ENCODE assay signal across 32 cellular contexts in the genomic region with DNA sequence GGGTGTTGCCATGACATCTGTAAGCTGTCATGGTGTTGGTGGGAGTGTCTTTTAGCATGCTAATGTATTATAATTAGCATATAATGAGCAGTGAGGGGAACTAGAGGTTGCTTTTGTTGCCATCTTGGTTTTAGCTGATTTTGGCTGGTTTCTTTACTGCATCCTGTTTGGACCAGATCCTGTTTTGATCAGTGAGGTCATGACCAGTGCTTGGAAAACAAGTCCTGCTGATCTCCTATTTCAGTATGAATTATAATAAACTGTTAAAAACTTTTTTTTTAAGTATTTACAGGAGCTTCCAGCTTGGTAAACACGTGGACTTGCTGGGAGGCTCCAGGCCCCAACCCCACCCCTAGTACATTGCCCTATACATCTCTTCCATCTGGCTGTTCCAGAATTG. TPM values are rescaled to one million over a fixed set of nuclear protein-coding genes. Genes with fewer than 3 reads are reported as not detected.
"Had no signal": no experiment of that assay in that cellular context is flagged by ENCODE, and none has a peak within 500 bp of the region (broad histone marks: within the 10 kb centered on the region; RNA-seq: fewer than 3 reads in every experiment).

No MANE protein-coding gene starts in this region.

- H3K27me3 ChIP-seq: right atrium auricular region, testis, transverse colon, uterus had no signal

- H3K79me2 ChIP-seq: parathyroid adenoma had no signal

- H3K36me3 ChIP-seq: uterus had no signal

- FAIRE-seq: frontal cortex, islet of Langerhans, TTC549 had no signal

- H3K4me1 ChIP-seq: parathyroid adenoma, psoas muscle, right atrium auricular region, testis, uterus had no signal

- H3K4me3 ChIP-seq: psoas muscle, right atrium auricular region, testis, transverse colon, uterus had no signal

- H3K9me3 ChIP-seq: psoas muscle, right atrium auricular region, testis, transverse colon, uterus had no signal

- H3K27ac ChIP-seq: parathyroid adenoma, psoas muscle, right atrium auricular region, testis, transverse colon, uterus, WERI-Rb-1 had no signal

- H2AFZ ChIP-seq: parathyroid adenoma had no signal

- DNase-seq: activated CD4-positive, alpha-beta T cell treated with anti-CD3 and anti-CD28 coated beads for 48 hours; activated CD4-positive, alpha-beta T cell treated with anti-CD3 and anti-CD28 coated beads, Interleukin-2, amount 50 U/mL, for 48 hours; activated CD8-positive, alpha-beta memory T cell treated with anti-CD3 and anti-CD28 coated beads, Interleukin-2, amount 50 U/mL, for 4 hours; activated effector memory CD4-positive, alpha-beta T cell treated with anti-CD3 and anti-CD28 coated beads, Interleukin-2, amount 50 U/mL, for 16 hours; activated naive CD4-positive, alpha-beta T cell treated with anti-CD3 and anti-CD28 coated beads, Interleukin-2, amount 10 ng/mL, durations not matched to agents 7 days and 5 days; activated T-cell treated with anti-CD3 and anti-CD28 coated beads, Interleukin-2, amount 50 U/mL, for 1 hour; amniotic stem cell; central memory CD4-positive, alpha-beta T cell; effector memory CD4-positive, alpha-beta T cell; left ventricle myocardium superior; mammary epithelial cell; midbrain; naive thymus-derived CD8-positive, alpha-beta T cell; nucleus accumbens; psoas muscle; stimulated activated CD4-positive, alpha-beta T cell treated with anti-CD3 and anti-CD28 coated beads, Interleukin-15, amount 100 ng/mL, for 24 hours; stimulated activated CD4-positive, alpha-beta T cell treated with anti-CD3 and anti-CD28 coated beads, Interleukin-2, amount 100 ng/mL, for 24 hours; stimulated activated naive B cell treated with anti-CD40 and anti-IgM and Interleukin-4, amounts not matched to agents 10 μg/mL and 1 μg/mL and 100 μg/mL, for 72 hours; SW 1271; T-helper 9 cell; testis; transverse colon; uterus; WERI-Rb-1 had no signal

RNA-seq across cellular contexts. Expression of gene P4HA3, which starts 30.5 kb away (rescaled TPM):
- total RNA-seq: activated CD8-positive, alpha-beta memory T cell treated with anti-CD3 and anti-CD28 coated beads for 36 hours; activated T-helper 1 cell treated with anti-CD3 and anti-CD28 coated beads, Interleukin-12 subunit alpha, Interleukin-12 subunit beta, Interleukin-2, Interleukin-4 antibody, amounts not matched to agents 30 ng/mL and 10 ng/mL and 1 ng/mL, durations not matched to agents 14 hours and 24 hours and 36 hours; naive thymus-derived CD8-positive, alpha-beta T cell; neural crest cell had no signal
- polyA plus RNA-seq: naive thymus-derived CD8-positive, alpha-beta T cell had no signal
